ENCODE assay signal across 16 cellular contexts in the genomic region with DNA sequence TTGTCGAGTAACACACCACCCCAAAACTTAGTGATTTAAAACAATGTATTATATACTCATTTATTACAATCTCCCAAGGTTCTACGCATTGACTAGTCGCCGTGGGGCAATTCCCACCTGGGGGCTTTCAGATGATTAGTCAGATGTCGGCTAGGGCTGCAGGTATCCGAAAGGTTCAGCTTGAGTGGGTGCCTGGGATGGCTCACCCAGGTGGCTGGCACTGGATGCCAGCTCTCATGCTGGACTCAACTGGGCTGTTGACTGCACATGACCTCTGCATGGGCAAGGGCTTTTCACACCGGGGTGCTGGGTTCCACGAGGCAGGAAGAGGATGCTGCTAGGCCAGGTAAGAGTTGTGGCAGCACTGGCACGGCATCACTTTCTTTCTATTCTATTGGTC. TPM values are rescaled to one million over a fixed set of nuclear protein-coding genes. Genes with fewer than 3 reads are reported as not detected.
A peak's percentile ranks its signal among the peaks of the same experiment; 100 is the strongest.
DNase-seq lines count a peak whose midpoint lies in the region; ATAC-seq and TF ChIP-seq lines count a peak whose summit lies in the region.
"Had no signal": no experiment of that assay in that cellular context is flagged by ENCODE, and none has a peak within 500 bp of the region (broad histone marks: within the 10 kb centered on the region; RNA-seq: fewer than 3 reads in every experiment).

No MANE protein-coding gene starts in this region.

- TF ChIP-seq EP300 in stomach (IDR thresholded peaks at IDR 0.05), result no peak

- H3K79me2 ChIP-seq in HCT116 (ENCODE audit: insufficient read depth, low read length) (no peaks in the 10 kb centered on the region), fibroblast of lung (ENCODE audit: control insufficient read depth, insufficient read depth, low read length) (no peaks in the 10 kb centered on the region)

- DNase-seq in HCT116 (ENCODE audit: low read depth, low spot score) (no peak), T-cell (no peak), fibroblast of lung (ENCODE audit: low read depth in 2 of 2) (no peak), stomach (no peak), HAP-1 (ENCODE audit: low spot score in 2 of 2) (no peak), middle frontal gyrus (ENCODE audit: extremely low spot score, low spot score) (no peak)
- DNase-seq: activated CD4-positive, CD25-positive, alpha-beta regulatory T cell; activated T-cell treated with anti-CD3 and anti-CD28 coated beads, Interleukin-2, amount 50 U/mL, for 48 hours; COR-L47; MM.1S; NCI-H2081; retina; stimulated activated CD4-positive, alpha-beta T cell treated with anti-CD3 and anti-CD28 coated beads, Interleukin-4, amount 100 ng/mL, for 4 hours; stimulated activated naive CD4-positive, alpha-beta T cell had no signal

- H3K9me3 ChIP-seq in HCT116 (ENCODE audit: control insufficient read depth in 1 of 2, insufficient read depth in 1 of 2, low read depth in 1 of 2, low read length in 2 of 2) (no peaks in the 10 kb centered on the region), fibroblast of lung (ENCODE audit: control insufficient read depth, insufficient read depth, low read depth, low read length) (no peaks in the 10 kb centered on the region), stomach (no peaks in the 10 kb centered on the region), HAP-1 (no peaks in the 10 kb centered on the region)
- H3K9me3 ChIP-seq: mucosa of descending colon had no signal

- H4K20me1 ChIP-seq in HCT116 (ENCODE audit: insufficient read depth) (no peaks in the 10 kb centered on the region), fibroblast of lung (ENCODE audit: control insufficient read depth, extremely low read depth, insufficient read depth, low read length) (no peaks in the 10 kb centered on the region)

- WGBS in stomach, 5 donors, result 92 to 96% (median 94%) methylated on average over 9 of the region's 9 CpGs

- H3K9ac ChIP-seq in HCT116 (ENCODE audit: low read length) (peak overlapping the region; percentile 65; the same call in 1 of the 2 replicates), fibroblast of lung (ENCODE audit: insufficient read depth, low read length) (no peak overlapping the region)

- POLR2A ChIA-PET in HCT116 (lab: Charles Lee), result interaction anchor here (0.6 to 1.6 kb wide), 4 partner anchors 94 to 1783 kb away, joined by 3 to 4 read pairs (median 3); partner anchors contain the start of gene ADM
- POLR2A ChIA-PET in T-cell (lab: Charles Lee), result no interaction called here

- in situ Hi-C loops in HAP-1 (cut with MboI; ENCODE audit: low sequenced_read_pairs), result no loop called here

- H3K27ac Mint-ChIP-seq in T-cell, result peak overlapping the region; percentile 68 to 71

- H3K27me3 ChIP-seq in HCT116 (ENCODE audit: insufficient read depth, low read length) (no peaks in the 10 kb centered on the region), fibroblast of lung (ENCODE audit: control insufficient read depth, insufficient read depth, low read length) (no peaks in the 10 kb centered on the region), stomach (no peaks in the 10 kb centered on the region), HAP-1 (ENCODE audit: low read depth) (no peaks in the 10 kb centered on the region)

- TF ChIP-seq CTCF in HCT116 (IDR thresholded peaks at IDR 0.05 in 2 of 3, conservative IDR thresholded peaks at IDR 0.05 in 1 of 3; ENCODE audit: borderline replicate concordance in 1 of 3, insufficient read depth in 1 of 3, low read depth in 2 of 3, low read length in 2 of 3), result no peak
- no peak for TF ChIP-seq CTCF in fibroblast of lung (conservative IDR thresholded peaks at IDR 0.05 in 1 of 2, IDR thresholded peaks at IDR 0.05 in 1 of 2; ENCODE audit: low read depth in 1 of 2, low read length in 2 of 2)
- no peak for TF ChIP-seq CTCF in stomach (IDR thresholded peaks at IDR 0.05)

- RAD21 ChIA-PET in HCT116 (lab: Charles Lee; ENCODE audit: low non-redundant PET in 1 of 2, low total read pairs in 2 of 2, uncharacterized antibody in 2 of 2, unreplicated experiment in 2 of 2), result interaction anchor here (1.0 to 1.4 kb wide), 4 partner anchors 20 to 147 kb away, joined by 3 to 4 read pairs (median 4); no protein-coding TSS in a partner anchor

- H3K9me3 Mint-ChIP-seq in T-cell, result peaks cover 0 to 3% (median 0%) of the 10 kb centered on the region in 3 donors

- H3K36me3 ChIP-seq in HCT116 (ENCODE audit: control insufficient read depth in 1 of 2, insufficient read depth in 2 of 2, low read length in 2 of 2) (no peaks in the 10 kb centered on the region), fibroblast of lung (ENCODE audit: control insufficient read depth, insufficient read depth, low read length) (no peaks in the 10 kb centered on the region), stomach (no peaks in the 10 kb centered on the region), HAP-1 (replicated peaks) (no peaks in the 10 kb centered on the region)

- ATAC-seq in HCT116 (no peak), T-cell (replicated peaks in 1 of 4) (no peak), GM18498 (IDR thresholded peaks at IDR 0.05; ENCODE audit: unreplicated experiment) (no peak)

- H2AFZ ChIP-seq in HCT116 (ENCODE audit: low read depth, low read length, poor library complexity, severe bottlenecking) (peak overlapping the region; percentile 55), fibroblast of lung (ENCODE audit: low read length) (no peak overlapping the region)

- H3K4me1 Mint-ChIP-seq in T-cell, result peaks cover 63 to 68% (median 66%) of the 10 kb centered on the region in 3 donors

- TF ChIP-seq POLR2A in HCT116 (IDR thresholded peaks at IDR 0.05; ENCODE audit: borderline replicate concordance, extremely low read depth, insufficient read depth, insufficient read length) (no peak), stomach (IDR thresholded peaks at IDR 0.05) (no peak)

- H3K27ac ChIP-seq in HCT116 (ENCODE audit: low read depth, low read length) (no peak overlapping the region), fibroblast of lung (ENCODE audit: insufficient read depth, low read length) (peak overlapping the region; percentile 100), stomach (peak overlapping the region in 4 of 5 donors; percentile 75 to 92 (median 90))

- H3K36me3 Mint-ChIP-seq in T-cell, result no peaks in the 10 kb centered on the region

- H3K4me1 ChIP-seq in HCT116 (ENCODE audit: control insufficient read depth in 1 of 2, insufficient read depth in 2 of 2, low read length in 2 of 2) (peaks cover 48 to 72% of the 10 kb centered on the region in 2 experiments), fibroblast of lung (ENCODE audit: control insufficient read depth, extremely low read depth, insufficient read depth, low read length) (peaks cover 46% of the 10 kb centered on the region), stomach (peaks cover 46 to 79% (median 68%) of the 10 kb centered on the region in 4 donors), HAP-1 (no peaks in the 10 kb centered on the region)

- H3K4me3 Mint-ChIP-seq in T-cell, result peak overlapping the region in 1 of 3 donors; percentile 52

- no peaks in the 10 kb centered on the region for H3K27me3 Mint-ChIP-seq in T-cell

- intact Hi-C loops in HCT116 (cut with micrococcal nuclease), result loop anchor here (1.0 to 10.0 kb wide), 3 partner anchors 94 to 193 kb away; no protein-coding TSS in a partner anchor
- intact Hi-C loops in stomach (cut with DNase I; ENCODE audit: low total_unique reads), result no loop called here

- CTCF ChIA-PET in HCT116 (lab: Charles Lee) (interaction anchor here (1.0 to 2.8 kb wide), 7 partner anchors 11 to 199 kb away, joined by 3 to 31 read pairs (median 5); partner anchors contain the start of gene MICAL2), T-cell (lab: Charles Lee) (no interaction called here)

- peak overlapping the region; percentile 87 for H3K4me2 ChIP-seq in HCT116 (ENCODE audit: low read length)
- H3K4me2 ChIP-seq in fibroblast of lung (ENCODE audit: extremely low read depth, insufficient read depth, low read length), result no peak overlapping the region

- no peak overlapping the region for H3K4me3 ChIP-seq in HCT116 (replicated peaks in 1 of 2; ENCODE audit: low read depth in 1 of 2, low read length in 2 of 2)
- no peak overlapping the region for H3K4me3 ChIP-seq in fibroblast of lung (replicated peaks in 1 of 4; ENCODE audit: control extremely low read depth in 1 of 4, insufficient read depth in 1 of 4, low read depth in 3 of 4, low read length in 4 of 4)
- no peak overlapping the region for H3K4me3 ChIP-seq in stomach
- no peak overlapping the region for H3K4me3 ChIP-seq in HAP-1
- H3K4me3 ChIP-seq: mucosa of descending colon had no signal

- no TSS peak for BruUV-seq in HCT116 (replicated peaks; lab: Mats Ljungman, UMichigan)

- no peak for TF ChIP-seq RAD21 in HCT116 (IDR thresholded peaks at IDR 0.05; ENCODE audit: low read depth)

- no peaks in the 10 kb centered on the region for H3K9me2 ChIP-seq in HCT116 (ENCODE audit: insufficient read depth)

TF ChIP-seq in HCT116, 20 proteins besides CTCF, POLR2A, EP300 and RAD21 (continues in another document):
- TF ChIP-seq SRF (IDR thresholded peaks at IDR 0.05; ENCODE audit: low read depth) (no peak), EGR1 (IDR thresholded peaks at IDR 0.05; ENCODE audit: low read depth) (no peak), ZFX (IDR thresholded peaks at IDR 0.05) (no peak), FOSL1 (IDR thresholded peaks at IDR 0.05; ENCODE audit: low read depth) (no peak), ZBTB33 (IDR thresholded peaks at IDR 0.05; ENCODE audit: extremely low read depth, insufficient replicate concordance, low read length) (no peak), SP1 (IDR thresholded peaks at IDR 0.05; ENCODE audit: low read depth) (no peak), CEBPB (IDR thresholded peaks at IDR 0.05; ENCODE audit: low read depth) (no peak), POLR2AphosphoS5 (IDR thresholded peaks at IDR 0.05; ENCODE audit: low read depth, low read length) (no peak)

RNA-seq across cellular contexts. Expression of gene MICAL2, which starts 21.9 kb away (rescaled TPM):
- 37.4 TPM for total RNA-seq in HCT116 (2021; ENCODE audit: unreplicated experiment)
- 31.3 and 42.8 TPM in 2 replicates for polyA plus RNA-seq in HCT116 (2012)
- 10 to 100 TPM; 13.7 to 38.7 (median 22.9) TPM for total RNA-seq in T-cell
- 88.6 and 275 TPM in 2 replicates for total RNA-seq in fibroblast of lung
- 78.5 and 120 TPM in 2 replicates for polyA plus RNA-seq in fibroblast of lung
- polyA plus RNA-seq in fibroblast of lung (2012), result 125 and 167 TPM in 2 replicates
- 234 and 390 TPM in 2 replicates for polyA minus RNA-seq in fibroblast of lung (ENCODE audit: low replicate concordance)
- total RNA-seq in stomach, result 100 to 1,000 TPM in 2 of 5 donors, 10 to 100 TPM in 3; 82.6 to 165 (median 86.1) TPM
- polyA plus RNA-seq in stomach, result 10 to 100 TPM; 11.2 to 31.4 (median 13.3) TPM
